1 cellular context compared by ENCODE assay signal in the genomic region with DNA sequence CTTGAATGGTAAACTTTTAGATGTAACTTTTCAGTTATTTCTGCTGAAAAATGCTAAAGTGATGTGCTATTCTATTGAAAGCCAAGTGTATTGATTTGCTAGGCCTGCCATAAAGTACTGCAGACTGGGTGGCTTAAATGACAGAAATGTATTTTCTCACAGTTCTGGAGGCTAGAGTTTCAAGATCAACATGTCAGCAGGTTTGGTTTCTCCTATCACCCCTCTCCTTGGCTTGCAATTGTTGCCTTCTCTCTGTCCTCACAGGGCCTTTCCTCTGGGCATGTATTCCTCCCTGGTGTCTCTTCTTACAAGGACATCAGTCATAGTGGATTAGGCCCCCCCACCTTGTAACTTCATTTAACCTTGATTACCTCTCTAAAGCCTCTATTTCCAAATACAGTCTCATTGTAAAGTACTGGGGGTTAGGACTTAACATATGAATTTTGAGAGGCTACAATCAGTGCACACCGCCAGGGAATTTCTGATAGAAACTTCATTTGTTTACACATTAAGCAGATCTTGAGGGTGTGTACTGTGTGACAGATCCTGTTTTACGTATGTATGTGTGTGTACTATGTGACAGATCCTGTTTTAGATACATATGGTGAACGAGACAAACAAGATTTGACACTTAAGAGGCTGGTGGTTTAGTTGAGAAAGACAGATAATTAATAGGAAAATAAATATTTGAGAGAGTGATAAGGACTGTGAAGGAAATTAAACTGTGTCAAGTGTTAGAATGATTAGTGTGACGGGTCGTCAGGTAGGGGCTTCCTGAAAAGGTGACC.
TF ChIP-seq lines count a peak whose summit lies in the region.

No MANE protein-coding gene starts in this region.

TF ChIP-seq in K562, 482 proteins besides CTCF, POLR2A, EP300 and RAD21 (continued from another document):
- TF ChIP-seq, protein P1, sequence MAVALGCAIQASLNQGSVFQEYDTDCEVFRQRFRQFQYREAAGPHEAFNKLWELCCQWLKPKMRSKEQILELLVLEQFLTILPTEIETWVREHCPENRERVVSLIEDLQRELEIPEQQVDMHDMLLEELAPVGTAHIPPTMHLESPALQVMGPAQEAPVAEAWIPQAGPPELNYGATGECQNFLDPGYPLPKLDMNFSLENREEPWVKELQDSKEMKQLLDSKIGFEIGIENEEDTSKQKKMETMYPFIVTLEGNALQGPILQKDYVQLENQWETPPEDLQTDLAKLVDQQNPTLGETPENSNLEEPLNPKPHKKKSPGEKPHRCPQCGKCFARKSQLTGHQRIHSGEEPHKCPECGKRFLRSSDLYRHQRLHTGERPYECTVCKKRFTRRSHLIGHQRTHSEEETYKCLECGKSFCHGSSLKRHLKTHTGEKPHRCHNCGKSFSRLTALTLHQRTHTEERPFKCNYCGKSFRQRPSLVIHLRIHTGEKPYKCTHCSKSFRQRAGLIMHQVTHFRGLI (CRISPR knock-in tag; IDR thresholded peaks at IDR 0.05), result no peak
- TF ChIP-seq, protein P2, sequence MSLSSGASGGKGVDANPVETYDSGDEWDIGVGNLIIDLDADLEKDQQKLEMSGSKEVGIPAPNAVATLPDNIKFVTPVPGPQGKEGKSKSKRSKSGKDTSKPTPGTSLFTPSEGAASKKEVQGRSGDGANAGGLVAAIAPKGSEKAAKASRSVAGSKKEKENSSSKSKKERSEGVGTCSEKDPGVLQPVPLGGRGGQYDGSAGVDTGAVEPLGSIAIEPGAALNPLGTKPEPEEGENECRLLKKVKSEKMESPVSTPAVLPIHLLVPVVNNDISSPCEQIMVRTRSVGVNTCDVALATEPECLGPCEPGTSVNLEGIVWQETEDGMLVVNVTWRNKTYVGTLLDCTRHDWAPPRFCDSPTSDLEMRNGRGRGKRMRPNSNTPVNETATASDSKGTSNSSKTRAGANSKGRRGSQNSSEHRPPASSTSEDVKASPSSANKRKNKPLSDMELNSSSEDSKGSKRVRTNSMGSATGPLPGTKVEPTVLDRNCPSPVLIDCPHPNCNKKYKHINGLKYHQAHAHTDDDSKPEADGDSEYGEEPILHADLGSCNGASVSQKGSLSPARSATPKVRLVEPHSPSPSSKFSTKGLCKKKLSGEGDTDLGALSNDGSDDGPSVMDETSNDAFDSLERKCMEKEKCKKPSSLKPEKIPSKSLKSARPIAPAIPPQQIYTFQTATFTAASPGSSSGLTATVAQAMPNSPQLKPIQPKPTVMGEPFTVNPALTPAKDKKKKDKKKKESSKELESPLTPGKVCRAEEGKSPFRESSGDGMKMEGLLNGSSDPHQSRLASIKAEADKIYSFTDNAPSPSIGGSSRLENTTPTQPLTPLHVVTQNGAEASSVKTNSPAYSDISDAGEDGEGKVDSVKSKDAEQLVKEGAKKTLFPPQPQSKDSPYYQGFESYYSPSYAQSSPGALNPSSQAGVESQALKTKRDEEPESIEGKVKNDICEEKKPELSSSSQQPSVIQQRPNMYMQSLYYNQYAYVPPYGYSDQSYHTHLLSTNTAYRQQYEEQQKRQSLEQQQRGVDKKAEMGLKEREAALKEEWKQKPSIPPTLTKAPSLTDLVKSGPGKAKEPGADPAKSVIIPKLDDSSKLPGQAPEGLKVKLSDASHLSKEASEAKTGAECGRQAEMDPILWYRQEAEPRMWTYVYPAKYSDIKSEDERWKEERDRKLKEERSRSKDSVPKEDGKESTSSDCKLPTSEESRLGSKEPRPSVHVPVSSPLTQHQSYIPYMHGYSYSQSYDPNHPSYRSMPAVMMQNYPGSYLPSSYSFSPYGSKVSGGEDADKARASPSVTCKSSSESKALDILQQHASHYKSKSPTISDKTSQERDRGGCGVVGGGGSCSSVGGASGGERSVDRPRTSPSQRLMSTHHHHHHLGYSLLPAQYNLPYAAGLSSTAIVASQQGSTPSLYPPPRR (CRISPR knock-in tag; IDR thresholded peaks at IDR 0.05; ENCODE audit: borderline replicate concordance), result no peak
- TF ChIP-seq U2AF1 (optimal IDR thresholded peaks at IDR 0.05; ENCODE audit: low read depth, low read length) (no peak), CHCHD3 (CRISPR knock-in tag; IDR thresholded peaks at IDR 0.05) (no peak), POLR3A (IDR thresholded peaks at IDR 0.05; ENCODE audit: borderline replicate concordance, extremely low read depth, insufficient read depth, insufficient read length) (no peak), HNRNPH1 (optimal IDR thresholded peaks at IDR 0.05; ENCODE audit: low read depth, low read length) (no peak), MAFK (IDR thresholded peaks at IDR 0.05; ENCODE audit: low read length) (no peak), ZNF197 (CRISPR knock-in tag; IDR thresholded peaks at IDR 0.05; ENCODE audit: low read depth) (no peak)
- TF ChIP-seq, protein P3, sequence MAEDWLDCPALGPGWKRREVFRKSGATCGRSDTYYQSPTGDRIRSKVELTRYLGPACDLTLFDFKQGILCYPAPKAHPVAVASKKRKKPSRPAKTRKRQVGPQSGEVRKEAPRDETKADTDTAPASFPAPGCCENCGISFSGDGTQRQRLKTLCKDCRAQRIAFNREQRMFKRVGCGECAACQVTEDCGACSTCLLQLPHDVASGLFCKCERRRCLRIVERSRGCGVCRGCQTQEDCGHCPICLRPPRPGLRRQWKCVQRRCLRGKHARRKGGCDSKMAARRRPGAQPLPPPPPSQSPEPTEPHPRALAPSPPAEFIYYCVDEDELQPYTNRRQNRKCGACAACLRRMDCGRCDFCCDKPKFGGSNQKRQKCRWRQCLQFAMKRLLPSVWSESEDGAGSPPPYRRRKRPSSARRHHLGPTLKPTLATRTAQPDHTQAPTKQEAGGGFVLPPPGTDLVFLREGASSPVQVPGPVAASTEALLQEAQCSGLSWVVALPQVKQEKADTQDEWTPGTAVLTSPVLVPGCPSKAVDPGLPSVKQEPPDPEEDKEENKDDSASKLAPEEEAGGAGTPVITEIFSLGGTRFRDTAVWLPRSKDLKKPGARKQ (CRISPR knock-in tag; IDR thresholded peaks at IDR 0.05), result no peak
- TF ChIP-seq, protein P4, sequence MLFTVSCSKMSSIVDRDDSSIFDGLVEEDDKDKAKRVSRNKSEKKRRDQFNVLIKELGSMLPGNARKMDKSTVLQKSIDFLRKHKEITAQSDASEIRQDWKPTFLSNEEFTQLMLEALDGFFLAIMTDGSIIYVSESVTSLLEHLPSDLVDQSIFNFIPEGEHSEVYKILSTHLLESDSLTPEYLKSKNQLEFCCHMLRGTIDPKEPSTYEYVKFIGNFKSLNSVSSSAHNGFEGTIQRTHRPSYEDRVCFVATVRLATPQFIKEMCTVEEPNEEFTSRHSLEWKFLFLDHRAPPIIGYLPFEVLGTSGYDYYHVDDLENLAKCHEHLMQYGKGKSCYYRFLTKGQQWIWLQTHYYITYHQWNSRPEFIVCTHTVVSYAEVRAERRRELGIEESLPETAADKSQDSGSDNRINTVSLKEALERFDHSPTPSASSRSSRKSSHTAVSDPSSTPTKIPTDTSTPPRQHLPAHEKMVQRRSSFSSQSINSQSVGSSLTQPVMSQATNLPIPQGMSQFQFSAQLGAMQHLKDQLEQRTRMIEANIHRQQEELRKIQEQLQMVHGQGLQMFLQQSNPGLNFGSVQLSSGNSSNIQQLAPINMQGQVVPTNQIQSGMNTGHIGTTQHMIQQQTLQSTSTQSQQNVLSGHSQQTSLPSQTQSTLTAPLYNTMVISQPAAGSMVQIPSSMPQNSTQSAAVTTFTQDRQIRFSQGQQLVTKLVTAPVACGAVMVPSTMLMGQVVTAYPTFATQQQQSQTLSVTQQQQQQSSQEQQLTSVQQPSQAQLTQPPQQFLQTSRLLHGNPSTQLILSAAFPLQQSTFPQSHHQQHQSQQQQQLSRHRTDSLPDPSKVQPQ (CRISPR knock-in tag; IDR thresholded peaks at IDR 0.05; ENCODE audit: borderline replicate concordance), result no peak
